Comparison of ENCODE assay signal across 33 cellular contexts in genomic region chr7:87870471-87870870, GRCh38.
"Had no signal": no experiment of that assay in that cellular context is flagged by ENCODE, and none has a peak within 500 bp of the region (broad histone marks: within the 10 kb centered on the region; RNA-seq: fewer than 3 reads in every experiment).

No MANE protein-coding gene starts in this region.

- FAIRE-seq: astrocyte, TTC549 had no signal

- H3K27me3 ChIP-seq: adrenal gland, body of pancreas, brain microvascular endothelial cell, breast epithelium had no signal

- H3K27ac ChIP-seq: adrenal gland, body of pancreas, brain microvascular endothelial cell, breast epithelium, VCaP had no signal

- DNase-seq: activated CD4-positive, alpha-beta memory T cell treated with anti-CD3 and anti-CD28 coated beads for 36 hours; activated CD4-positive, alpha-beta T cell treated with anti-CD3 and anti-CD28 coated beads for 4 hours; activated CD4-positive, alpha-beta T cell treated with anti-CD3 and anti-CD28 coated beads, Interleukin-2, amount 10 ng/mL, durations not matched to agents 24 days and 14 days; activated CD4-positive, alpha-beta T cell treated with anti-CD3 and anti-CD28 coated beads, Interleukin-2, amount 50 U/mL, for 1 hour; activated CD4-positive, alpha-beta T cell treated with anti-CD3 and anti-CD28 coated beads, Interleukin-2, amount 50 U/mL, for 4 hours; activated CD4-positive, CD25-positive, alpha-beta regulatory T cell treated with anti-CD3 and anti-CD28 coated beads, Interleukin-2, amount 50 U/mL, for 72 hours; activated CD8-positive, alpha-beta memory T cell treated with anti-CD3 and anti-CD28 coated beads, Interleukin-2, amount 50 U/mL, for 4 hours; activated CD8-positive, alpha-beta T cell treated with anti-CD3 and anti-CD28 coated beads for 36 hours; activated effector memory CD4-positive, alpha-beta T cell treated with anti-CD3 and anti-CD28 coated beads, Interleukin-2, amount 50 U/mL, for 16 hours; activated gamma-delta T cell treated with Interleukin-2 at 50 U/mL for 16 hours; activated naive CD4-positive, alpha-beta T cell; activated naive CD4-positive, alpha-beta T cell treated with anti-CD3 and anti-CD28 coated beads for 36 hours; activated naive CD4-positive, alpha-beta T cell treated with anti-CD3 and anti-CD28 coated beads, Interleukin-2, amount 50 U/mL, for 16 hours; activated naive CD8-positive, alpha-beta T cell treated with anti-CD3 and anti-CD28 coated beads for 36 hours; activated T-cell treated with anti-CD3 and anti-CD28 coated beads for 4 hours; activated T-cell treated with anti-CD3 and anti-CD28 coated beads, Interleukin-2, amount 50 U/mL, for 1 hour; activated T-cell treated with anti-CD3 and anti-CD28 coated beads, Interleukin-2, amount 50 U/mL, for 4 hours; activated T-cell treated with anti-CD3 and anti-CD28 coated beads, Interleukin-2, amount 50 U/mL, for 72 hours; adrenal gland; amniotic stem cell; aorta; body of pancreas; brain microvascular endothelial cell; central memory CD4-positive, alpha-beta T cell; T-helper 1 cell; T-helper 2 cell; T-helper 9 cell had no signal

- H3K4me3 ChIP-seq: adrenal gland, body of pancreas, breast epithelium had no signal

- H3K36me3 ChIP-seq: adrenal gland, brain microvascular endothelial cell, breast epithelium had no signal

- ATAC-seq: activated CD8-positive, alpha-beta T cell treated with anti-CD3 and anti-CD28 coated beads for 36 hours; activated naive CD4-positive, alpha-beta T cell treated with anti-CD3 and anti-CD28 coated beads, Interleukin-2, amount 50 U/mL, for 72 hours; activated T-cell treated with anti-CD3 and anti-CD28 coated beads, Interleukin-2, amount 50 U/mL, for 4 hours; activated T-cell treated with anti-CD3 and anti-CD28 coated beads, Interleukin-2, amount 50 U/mL, for 72 hours; activated T-helper 17 cell treated with anti-CD3 and anti-CD28 coated beads, Interleukin-2, amount 50 U/mL, for 72 hours; body of pancreas had no signal
